11 cellular contexts compared by ENCODE assay signal in the genomic region with DNA sequence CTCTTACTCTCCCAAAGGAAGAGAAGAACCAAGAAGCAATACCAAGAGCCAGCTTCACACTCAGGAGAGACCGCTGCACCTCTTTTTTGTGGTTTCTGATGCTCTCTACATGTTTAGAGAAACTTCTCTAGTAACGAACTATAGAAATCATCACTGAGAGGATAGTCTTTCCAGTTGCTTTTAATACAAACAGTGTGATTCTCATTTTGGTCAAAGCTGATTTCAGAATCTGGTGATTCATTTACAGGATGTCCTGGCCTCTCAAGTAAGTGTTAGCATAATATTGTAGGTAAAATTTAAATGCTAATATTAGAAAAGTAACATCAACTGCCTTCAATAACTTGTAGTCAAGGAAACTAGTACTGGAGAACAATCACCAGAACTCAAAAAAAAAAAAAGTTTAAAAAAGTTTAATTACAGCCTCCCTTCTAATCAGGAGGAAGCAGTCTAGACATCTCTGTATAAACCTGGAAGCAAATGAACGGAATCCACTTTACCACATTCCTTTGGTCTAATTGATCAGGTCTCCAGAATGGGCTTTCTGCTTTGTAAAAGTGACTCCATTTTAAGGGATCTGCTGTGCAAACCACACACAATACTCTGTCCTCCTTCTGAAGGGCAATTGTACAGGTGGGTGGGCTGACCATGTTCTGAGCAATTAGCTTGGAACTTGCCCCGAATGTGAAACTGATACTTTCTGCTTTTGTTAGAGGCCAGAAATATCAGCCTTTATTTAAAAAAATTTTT. TPM values are rescaled to one million over a fixed set of nuclear protein-coding genes. Genes with fewer than 3 reads are reported as not detected.
DNase-seq lines count a peak whose midpoint lies in the region; ATAC-seq and TF ChIP-seq lines count a peak whose summit lies in the region.
"Had no signal": no experiment of that assay in that cellular context is flagged by ENCODE, and none has a peak within 500 bp of the region (broad histone marks: within the 10 kb centered on the region; RNA-seq: fewer than 3 reads in every experiment).

No MANE protein-coding gene starts in this region.

- H3K36me3 Mint-ChIP-seq in activated naive CD8-positive, alpha-beta T cell treated with anti-CD3 and anti-CD28 coated beads, Interleukin-2, amount 50 U/mL, for 24 hours (ENCODE audit: low read depth): no peaks in the 10 kb centered on the region

- H3K27me3 ChIP-seq in A673 (replicated peaks; ENCODE audit: insufficient read depth, low read depth, low read length, poor library complexity): no peaks in the 10 kb centered on the region
- H3K27me3 ChIP-seq in duodenal mucosa (ENCODE audit: control insufficient read depth in 1 of 2, insufficient read depth in 2 of 2, low read length in 2 of 2): peaks cover 0 to 4% of the 10 kb centered on the region in 2 donors
- no peaks in the 10 kb centered on the region for H3K27me3 ChIP-seq in mucosa of rectum (ENCODE audit: control insufficient read depth in 2 of 2, insufficient read depth in 2 of 2, low read length in 2 of 2)

- H3K9ac ChIP-seq in duodenal mucosa (ENCODE audit: low read depth in 1 of 2, low read length in 2 of 2): peak overlapping the region in 1 of 2 donors; percentile 2
- no peak overlapping the region for H3K9ac ChIP-seq in mucosa of rectum (ENCODE audit: low read depth in 1 of 2, low read length in 2 of 2)

- H3K9me3 Mint-ChIP-seq in activated naive CD8-positive, alpha-beta T cell treated with anti-CD3 and anti-CD28 coated beads, Interleukin-2, amount 50 U/mL, for 24 hours: no peaks in the 10 kb centered on the region

- H3K9me3 ChIP-seq in A673 (ENCODE audit: low read depth, low read length, poor library complexity, severe bottlenecking) (no peaks in the 10 kb centered on the region), duodenal mucosa (ENCODE audit: control insufficient read depth in 1 of 2, low read length in 2 of 2) (no peaks in the 10 kb centered on the region), mucosa of rectum (ENCODE audit: control insufficient read depth in 2 of 2, low read length in 2 of 2) (no peaks in the 10 kb centered on the region)

- peaks cover 56% of the 10 kb centered on the region for H3K27me3 Mint-ChIP-seq in activated naive CD8-positive, alpha-beta T cell treated with anti-CD3 and anti-CD28 coated beads, Interleukin-2, amount 50 U/mL, for 24 hours

- H3K4me1 Mint-ChIP-seq in activated naive CD8-positive, alpha-beta T cell treated with anti-CD3 and anti-CD28 coated beads, Interleukin-2, amount 50 U/mL, for 24 hours: peaks cover 15% of the 10 kb centered on the region

- H3K27ac ChIP-seq in A673 (ENCODE audit: low read depth, low read length, poor library complexity, severe bottlenecking) (peak overlapping the region; percentile 40), duodenal mucosa (ENCODE audit: low read depth, low read length) (no peak overlapping the region), mucosa of rectum (ENCODE audit: low read depth in 2 of 2, low read length in 2 of 2) (peak overlapping the region in 1 of 2 donors; percentile 72)

- no peak overlapping the region for H3K4me3 Mint-ChIP-seq in activated naive CD8-positive, alpha-beta T cell treated with anti-CD3 and anti-CD28 coated beads, Interleukin-2, amount 50 U/mL, for 24 hours

- POLR2A ChIA-PET in A673 (lab: Charles Lee; ENCODE audit: low non-redundant PET): no interaction called here

- intact Hi-C loops in A673 (cut with micrococcal nuclease; ENCODE audit: unreplicated experiment): no loop called here

- TF ChIP-seq CTCF in A673 (conservative IDR thresholded peaks at IDR 0.05; ENCODE audit: low read depth, low read length): no peak

- no peak for ATAC-seq in GM21447 (IDR thresholded peaks at IDR 0.05; ENCODE audit: unreplicated experiment)
- no peak for ATAC-seq in activated naive CD8-positive, alpha-beta T cell treated with anti-CD3 and anti-CD28 coated beads, Interleukin-2, amount 50 U/mL, for 24 hours
- ATAC-seq in HG03469 (IDR thresholded peaks at IDR 0.05; ENCODE audit: unreplicated experiment): no peak
- ATAC-seq: naive thymus-derived CD8-positive, alpha-beta T cell had no signal

- CTCF ChIA-PET in A673 (lab: Charles Lee): interaction anchor here (0.7 kb wide), 1 partner anchor 22 kb away, joined by 5 read pairs; no protein-coding TSS in a partner anchor

- H3K4me3 ChIP-seq in A673 (ENCODE audit: low read depth, low read length, poor library complexity, severe bottlenecking) (no peak overlapping the region), duodenal mucosa (ENCODE audit: low read depth in 1 of 2, low read length in 2 of 2) (peak overlapping the region; percentile 86 to 87), mucosa of rectum (ENCODE audit: low read length in 2 of 2) (peak overlapping the region; percentile 36 to 82)

- no TSS peak for BruUV-seq in A673 (replicated peaks; lab: Mats Ljungman, UMichigan)

- H3K4me1 ChIP-seq in A673 (ENCODE audit: insufficient read depth, low read length, poor library complexity, severe bottlenecking): peaks cover 62% of the 10 kb centered on the region
- peaks cover 64 to 72% of the 10 kb centered on the region in 2 donors for H3K4me1 ChIP-seq in duodenal mucosa (ENCODE audit: control insufficient read depth in 1 of 2, insufficient read depth in 2 of 2, low read length in 2 of 2)
- peaks cover 23 to 52% of the 10 kb centered on the region in 2 donors for H3K4me1 ChIP-seq in mucosa of rectum (ENCODE audit: control insufficient read depth in 2 of 2, insufficient read depth in 2 of 2, low read length in 2 of 2)

- no peak for DNase-seq in A673 (ENCODE audit: low spot score)
- peak; percentile 23 for DNase-seq in NCI-H69 (lab: John Stamatoyannopoulos, UW)
- no peak for DNase-seq in AG08396 (ENCODE audit: low spot score)
- DNase-seq in activated naive CD8-positive, alpha-beta T cell treated with anti-CD3 and anti-CD28 coated beads, Interleukin-2, amount 50 U/mL, for 24 hours: no peak
- DNase-seq: amniotic stem cell; naive thymus-derived CD8-positive, alpha-beta T cell; NCI-H226 had no signal

- H3K36me3 ChIP-seq in A673 (ENCODE audit: insufficient read depth, low read length, poor library complexity, severe bottlenecking): peaks cover 20% of the 10 kb centered on the region
- peaks cover 0 to 4% of the 10 kb centered on the region in 2 donors for H3K36me3 ChIP-seq in duodenal mucosa (ENCODE audit: control insufficient read depth in 1 of 2, insufficient read depth in 2 of 2, low read length in 2 of 2)
- peaks cover 0 to 2% of the 10 kb centered on the region in 2 donors for H3K36me3 ChIP-seq in mucosa of rectum (ENCODE audit: control insufficient read depth in 2 of 2, insufficient read depth in 2 of 2, low read length in 2 of 2)

- no peak overlapping the region for H3K27ac Mint-ChIP-seq in activated naive CD8-positive, alpha-beta T cell treated with anti-CD3 and anti-CD28 coated beads, Interleukin-2, amount 50 U/mL, for 24 hours
- H3K27ac Mint-ChIP-seq: naive thymus-derived CD8-positive, alpha-beta T cell had no signal

RNA-seq across cellular contexts. Expression of a gene that starts 3.0 kb away (rescaled TPM):
- total RNA-seq in A673 (2021): 162 and 169 TPM in 2 replicates
